8 cellular contexts compared by ENCODE assay signal in the genomic region with DNA sequence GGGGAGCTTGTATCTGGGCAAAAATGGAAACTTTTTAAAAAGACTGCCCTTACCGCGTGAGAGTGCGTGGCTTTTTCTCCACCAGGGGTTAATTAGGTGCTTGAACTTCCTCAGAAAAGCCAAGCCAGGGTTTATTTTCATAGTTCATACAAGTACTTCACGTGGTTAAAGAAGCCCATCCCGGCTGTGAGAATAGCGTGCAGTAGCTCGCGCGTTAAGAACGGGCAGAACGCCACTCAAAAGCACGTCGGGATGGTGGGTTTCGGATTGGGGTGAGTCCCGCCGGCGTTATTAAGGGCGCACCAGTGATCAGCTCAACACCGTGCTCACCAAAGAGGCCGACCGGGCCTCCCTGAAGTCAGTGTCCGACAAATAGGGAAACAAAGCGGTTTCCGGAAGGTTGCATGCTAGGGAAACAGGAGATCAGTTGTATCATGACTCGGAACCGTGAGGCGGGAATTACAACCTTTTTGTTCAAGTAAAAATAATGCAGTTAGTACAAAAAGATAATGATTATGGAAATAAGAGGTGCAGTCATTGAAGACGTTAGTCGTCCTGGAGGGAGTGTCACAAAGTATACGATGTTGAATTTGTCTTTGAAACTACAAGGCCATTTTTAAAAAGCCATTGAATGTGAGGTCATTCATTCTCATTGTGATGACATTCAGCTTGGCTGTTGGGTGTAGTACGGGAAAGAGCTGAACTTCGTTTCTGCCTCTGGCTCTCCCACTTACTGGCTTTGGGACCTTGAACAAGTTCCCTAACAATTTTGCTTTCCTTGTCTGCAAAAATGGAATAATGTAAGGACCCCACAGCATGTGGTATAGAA. TPM values are rescaled to one million over a fixed set of nuclear protein-coding genes. Genes with fewer than 3 reads are reported as not detected.
DNase-seq lines count a peak whose midpoint lies in the region; ATAC-seq and TF ChIP-seq lines count a peak whose summit lies in the region.

No MANE protein-coding gene starts in this region.

- H3K36me3 Mint-ChIP-seq in chondrocyte (ENCODE audit: low read depth) = peaks cover 5% of the 10 kb centered on the region

- intact Hi-C loops in right lobe of liver (cut with DNase I) = no loop called here

- H3K9me3 ChIP-seq in HUES48 (ENCODE audit: control insufficient read depth, insufficient read depth, low read length) = no peaks in the 10 kb centered on the region
- H3K9me3 ChIP-seq in right lobe of liver = no peaks in the 10 kb centered on the region

- H3K4me1 Mint-ChIP-seq in chondrocyte (ENCODE audit: low read depth) = peaks cover 21% of the 10 kb centered on the region

- peak overlapping the region; percentile 88 for H3K4me3 Mint-ChIP-seq in chondrocyte (ENCODE audit: unreplicated experiment)

- H3K4me1 ChIP-seq in HUES48 (ENCODE audit: control insufficient read depth, insufficient read depth, low read length) = peaks cover 12% of the 10 kb centered on the region
- peaks cover 0 to 11% (median 0%) of the 10 kb centered on the region in 4 donors for H3K4me1 ChIP-seq in right lobe of liver

- H3K9me3 Mint-ChIP-seq in chondrocyte (ENCODE audit: low read depth) = peaks cover 4% of the 10 kb centered on the region

- peak overlapping the region; percentile 74 for H3K4me3 ChIP-seq in GM06990 (replicated peaks; ENCODE audit: low read depth, low read length)
- peak overlapping the region; percentile 93 for H3K4me3 ChIP-seq in HUES48 (ENCODE audit: low read depth, low read length)
- H3K4me3 ChIP-seq in right lobe of liver = peak overlapping the region; percentile 60 to 72 (median 65)

- H3K9ac ChIP-seq in HUES48 (ENCODE audit: low read depth, low read length) = peak overlapping the region; percentile 98

- ATAC-seq in GM21576 (IDR thresholded peaks at IDR 0.05; ENCODE audit: unreplicated experiment) = peak; percentile 11
- peak; percentile 7 to 30 (median 16) for ATAC-seq in right lobe of liver

- TF ChIP-seq POLR2A in right lobe of liver (IDR thresholded peaks at IDR 0.05) = peak; percentile 77

- TF ChIP-seq CTCF in GM06990 (IDR thresholded peaks at IDR 0.05; ENCODE audit: insufficient read depth, low read length, poor library complexity, severe bottlenecking) (no peak), chondrocyte (IDR thresholded peaks at IDR 0.05) (no peak), right lobe of liver (IDR thresholded peaks at IDR 0.05) (no peak)

- H3K27me3 Mint-ChIP-seq in chondrocyte (ENCODE audit: low read depth) = no peaks in the 10 kb centered on the region

- under 1% methylated on average over 32 of the region's 32 CpGs for WGBS in right lobe of liver (ENCODE audit: insufficient coverage, low coverage, low lambda C conversion rate, missing lambda C conversion rate)

- no peaks in the 10 kb centered on the region for H3K27me3 ChIP-seq in GM06990 (replicated peaks; ENCODE audit: control insufficient read depth, insufficient read depth, low read length)
- H3K27me3 ChIP-seq in HUES48 (ENCODE audit: control insufficient read depth, insufficient read depth, low read length) = no peaks in the 10 kb centered on the region
- H3K27me3 ChIP-seq in right lobe of liver = no peaks in the 10 kb centered on the region

- no peaks in the 10 kb centered on the region for H3K36me3 ChIP-seq in GM06990 (ENCODE audit: control insufficient read depth, insufficient read depth, low read length)
- H3K36me3 ChIP-seq in HUES48 (ENCODE audit: control insufficient read depth, insufficient read depth, low read length) = peaks cover 11% of the 10 kb centered on the region
- H3K36me3 ChIP-seq in right lobe of liver = no peaks in the 10 kb centered on the region

- peak overlapping the region; percentile 96 for H3K27ac Mint-ChIP-seq in chondrocyte (ENCODE audit: unreplicated experiment)

- H3K27ac ChIP-seq in HUES48 (ENCODE audit: low read depth, low read length) (peak overlapping the region; percentile 99), right lobe of liver (peak overlapping the region; percentile 92 to 99 (median 96))

- DNase-seq in GM06990 (ENCODE audit: extremely low read depth, insufficient read length) = no peak
- DNase-seq in SKM-1 (lab: John Stamatoyannopoulos, UW; ENCODE audit: unreplicated experiment) = peak; percentile 59
- no peak for DNase-seq in chondrocyte (ENCODE audit: low spot score)
- peak; percentile 44 to 67 (median 59) for DNase-seq in right lobe of liver
- DNase-seq in stimulated activated CD8-positive, alpha-beta memory T cell treated with anti-CD3 and anti-CD28 coated beads, Interleukin-4, amount 100 ng/mL, for 48 hours = peak; percentile 58
- DNase-seq in cerebellar nuclear complex (lab: John Stamatoyannopoulos, UW) = no peak

RNA-seq across cellular contexts. Expression of gene SETD9, which starts 0.9 kb away (rescaled TPM):
- total RNA-seq in chondrocyte = 8.5 to 11.2 TPM (median 8.7 TPM) in 3 replicates
- total RNA-seq in right lobe of liver = 10 to 100 TPM in 3 of 6 experiments, 1 to 10 TPM in 3; 4.9 to 18.8 (median 9.9) TPM

RNA-seq across cellular contexts. Expression of gene MIER3, which starts 41.6 kb away (rescaled TPM):
- total RNA-seq in chondrocyte = 22.6 to 25.7 TPM (median 22.7 TPM) in 3 replicates
- 10 to 100 TPM in 4 of 6 experiments, 1 to 10 TPM in 2; 7.3 to 14.7 (median 11.2) TPM for total RNA-seq in right lobe of liver

Comparison
In these comparisons a context has a peak if more than half of its experiments do, and no peak if none do; other contexts are left out.
1. DNase-seq: peak in SKM-1 (single experiment), right lobe of liver (3 of 3) and stimulated activated CD8-positive, alpha-beta memory T cell treated with anti-CD3 and anti-CD28 coated beads, Interleukin-4, amount 100 ng/mL, for 48 hours (single experiment); none in GM06990 (single experiment), chondrocyte (single experiment) and cerebellar nuclear complex (0 of 2).
2. Peak in every context shown above with its lines, with median percentiles within 50 percentile points of each other: H3K4me3 ChIP-seq.